Comparison of ENCODE assay signal across 33 cellular contexts in the genomic region with DNA sequence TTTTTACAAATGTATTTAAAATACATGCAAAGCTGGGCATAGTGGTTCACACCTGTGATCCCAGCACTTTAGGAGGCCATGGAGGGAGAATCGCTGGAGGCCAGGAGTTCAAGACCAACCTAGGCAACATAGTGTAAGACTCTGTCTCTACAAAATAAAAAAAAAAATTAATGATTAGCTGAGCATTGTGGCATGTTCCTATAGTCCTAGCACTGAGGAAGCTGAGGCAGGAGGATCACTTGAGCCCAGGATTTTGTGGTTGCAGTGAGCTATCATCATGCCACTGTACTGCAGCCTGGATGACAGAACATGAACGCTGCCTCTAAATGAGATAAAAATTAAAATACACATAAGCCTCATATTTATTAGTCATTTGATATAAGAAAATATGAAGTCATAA.
A peak's percentile ranks its signal among the peaks of the same experiment; 100 is the strongest.
DNase-seq lines count a peak whose midpoint lies in the region; ATAC-seq, FAIRE-seq and TF ChIP-seq lines count a peak whose summit lies in the region.
"Had no signal": no experiment of that assay in that cellular context is flagged by ENCODE, and none has a peak within 500 bp of the region (broad histone marks: within the 10 kb centered on the region; RNA-seq: fewer than 3 reads in every experiment).

No MANE protein-coding gene starts in this region.

- peak overlapping the region; percentile 84 for H3K27ac Mint-ChIP-seq in HFFc6
- H3K27ac Mint-ChIP-seq in stimulated activated naive B cell treated with anti-CD40 and anti-IgM and Interleukin-4, amounts not matched to agents 10 μg/mL and 1 μg/mL and 100 μg/mL, for 72 hours, result no peak overlapping the region
- H3K27ac Mint-ChIP-seq: progenitor cell of endocrine pancreas; T-helper 2 cell treated with Interferon-gamma antibody and Interleukin-4, amounts not matched to agents 5 μg/mL and 100 μg/mL, for 36 hours had no signal

- no peak overlapping the region for H3K4me3 ChIP-seq in A549
- H3K4me3 ChIP-seq in mesodermal cell (ENCODE audit: extremely low read depth, insufficient read depth, low read length, poor library complexity, severe bottlenecking), result no peak overlapping the region
- H3K4me3 ChIP-seq: BLaER1, body of pancreas, thoracic aorta, uterus had no signal

- POLR2A ChIA-PET in A549 (lab: Yijun Ruan, JAX), result interaction anchor here (0.9 kb wide), 1 partner anchor 9 kb away, joined by 3 read pairs; no protein-coding TSS in a partner anchor

- no peak for DNase-seq in A549 (ENCODE audit: low read depth in 1 of 2, low spot score in 1 of 2)
- DNase-seq in HFFc6, result no peak
- DNase-seq in UCSD-AML1 (lab: John Stamatoyannopoulos, UW; ENCODE audit: unreplicated experiment), result no peak
- DNase-seq in stimulated activated naive B cell treated with anti-CD40 and anti-IgM and Interleukin-4, amounts not matched to agents 10 μg/mL and 1 μg/mL and 100 μg/mL, for 72 hours, result no peak
- DNase-seq in activated T-cell treated with anti-CD3 and anti-CD28 coated beads, Interleukin-2, amount 50 U/mL, for 48 hours, result no peak
- DNase-seq: activated CD4-positive, alpha-beta T cell treated with anti-CD3 and anti-CD28 coated beads for 4 hours; activated gamma-delta T cell treated with Interleukin-2 at 50 U/mL for 16 hours; activated T-cell treated with anti-CD3 and anti-CD28 coated beads, Interleukin-2, amount 50 U/mL, for 1 hour; body of pancreas; COR-L47; effector CD4-positive, alpha-beta T cell; erythroblast; mesendoderm; MM.1S; NCI-H1417; NCI-H2029 treated with DMSO at 0.1 percent for 48 hours; NCI-H345; NCI-H774; stimulated activated CD4-positive, alpha-beta T cell treated with anti-CD3 and anti-CD28 coated beads, Interleukin-15, amount 100 ng/mL, for 24 hours; stimulated activated naive CD4-positive, alpha-beta T cell treated with Interleukin-2 at 50 U/mL for 16 hours; uterus had no signal

- H3K27me3 Mint-ChIP-seq in HFFc6 (ENCODE audit: insufficient read depth), result no peaks in the 10 kb centered on the region
- no peaks in the 10 kb centered on the region for H3K27me3 Mint-ChIP-seq in stimulated activated naive B cell treated with anti-CD40 and anti-IgM and Interleukin-4, amounts not matched to agents 10 μg/mL and 1 μg/mL and 100 μg/mL, for 72 hours
- H3K27me3 Mint-ChIP-seq: progenitor cell of endocrine pancreas had no signal

- H3K4me3 Mint-ChIP-seq in HFFc6, result peak overlapping the region; percentile 62; the same call in 1 of the 2 replicates
- H3K4me3 Mint-ChIP-seq in stimulated activated naive B cell treated with anti-CD40 and anti-IgM and Interleukin-4, amounts not matched to agents 10 μg/mL and 1 μg/mL and 100 μg/mL, for 72 hours, result no peak overlapping the region
- H3K4me3 Mint-ChIP-seq: T-helper 2 cell treated with Interferon-gamma antibody and Interleukin-4, amounts not matched to agents 5 μg/mL and 100 μg/mL, for 36 hours had no signal

- H3K4me1 ChIP-seq in A549, result peaks cover 27% of the 10 kb centered on the region
- peaks cover 42% of the 10 kb centered on the region for H3K4me1 ChIP-seq in mesodermal cell (ENCODE audit: control insufficient read depth, insufficient read depth, low read length, poor library complexity, severe bottlenecking)
- H3K4me1 ChIP-seq: uterus had no signal

- H3K27ac ChIP-seq in A549 (peak overlapping the region in 1 of 2 experiments; percentile 6; a peak in 1 of 6 replicates), cingulate gyrus (ENCODE audit: low read depth, low read length) (peak overlapping the region; percentile 84), mesodermal cell (ENCODE audit: low read depth, low read length, severe bottlenecking) (peak overlapping the region; percentile 57)
- H3K27ac ChIP-seq: BLaER1, body of pancreas, KMS-11, RWPE1, thoracic aorta, uterus had no signal

- ATAC-seq in A549 (no peak), HG03469 (IDR thresholded peaks at IDR 0.05; ENCODE audit: unreplicated experiment) (no peak)
- no peak for ATAC-seq in stimulated activated naive B cell treated with anti-CD40 and anti-IgM and Interleukin-4, amounts not matched to agents 10 μg/mL and 1 μg/mL and 100 μg/mL, for 72 hours (replicated peaks)
- ATAC-seq: body of pancreas, left lobe of liver, sciatic nerve had no signal

- no peaks in the 10 kb centered on the region for H3K9me3 Mint-ChIP-seq in HFFc6
- H3K9me3 Mint-ChIP-seq in stimulated activated naive B cell treated with anti-CD40 and anti-IgM and Interleukin-4, amounts not matched to agents 10 μg/mL and 1 μg/mL and 100 μg/mL, for 72 hours, result no peaks in the 10 kb centered on the region
- H3K9me3 Mint-ChIP-seq: T-helper 2 cell treated with Interferon-gamma antibody and Interleukin-4, amounts not matched to agents 5 μg/mL and 100 μg/mL, for 36 hours had no signal

- peaks cover 17% of the 10 kb centered on the region for H3K36me3 Mint-ChIP-seq in HFFc6 (ENCODE audit: low read depth)
- H3K36me3 Mint-ChIP-seq in stimulated activated naive B cell treated with anti-CD40 and anti-IgM and Interleukin-4, amounts not matched to agents 10 μg/mL and 1 μg/mL and 100 μg/mL, for 72 hours, result peaks cover 6 to 9% of the 10 kb centered on the region in 2 donors

- TF ChIP-seq POLR2A in A549 (IDR thresholded peaks at IDR 0.05; ENCODE audit: low read length), result no peak

- peaks cover 80% of the 10 kb centered on the region for H3K4me1 Mint-ChIP-seq in HFFc6 (ENCODE audit: low read depth)
- H3K4me1 Mint-ChIP-seq in stimulated activated naive B cell treated with anti-CD40 and anti-IgM and Interleukin-4, amounts not matched to agents 10 μg/mL and 1 μg/mL and 100 μg/mL, for 72 hours, result peaks cover 16 to 33% of the 10 kb centered on the region in 2 donors

- peak overlapping the region; percentile 32 for H3K4me2 ChIP-seq in A549
- H3K4me2 ChIP-seq: BLaER1, KMS-11 had no signal

- 82% methylated on average over 2 of the region's 2 CpGs for WGBS in A549 (ENCODE audit: missing lambda C conversion rate)
- no CpG with 5 or more reads among the region's 2 CpGs for WGBS in mesodermal cell (ENCODE audit: insufficient coverage in 2 of 2), 2 experiments

- no peak for TF ChIP-seq EP300 in A549 (IDR thresholded peaks at IDR 0.05)

- no peak for TF ChIP-seq RAD21 in A549 (conservative IDR thresholded peaks at IDR 0.05 in 1 of 2, IDR thresholded peaks at IDR 0.05 in 1 of 2)

- CTCF ChIA-PET in A549 (lab: Yijun Ruan, JAX), result interaction anchor here (0.6 to 0.9 kb wide), 2 partner anchors 59 to 85 kb away, joined by 3 to 4 read pairs; no protein-coding TSS in a partner anchor

- peaks cover 8% of the 10 kb centered on the region for H3K36me3 ChIP-seq in mesodermal cell (ENCODE audit: control insufficient read depth, insufficient read depth, low read length)
- H3K36me3 ChIP-seq: thoracic aorta, uterus had no signal

- no peak for TF ChIP-seq CTCF in A549 (IDR thresholded peaks at IDR 0.05)
- TF ChIP-seq CTCF in HFFc6 (IDR thresholded peaks at IDR 0.05), result no peak

- H3K9me3 ChIP-seq in A549 (no peaks in the 10 kb centered on the region), mesodermal cell (ENCODE audit: control insufficient read depth, low read length) (no peaks in the 10 kb centered on the region)
- H3K9me3 ChIP-seq: BLaER1, body of pancreas, thoracic aorta, uterus had no signal

- no peak for FAIRE-seq in A549 (lab: Jason Lieb, UNC)
- FAIRE-seq: A204.1 had no signal

TF ChIP-seq in A549, 52 proteins besides CTCF, POLR2A, EP300 and RAD21 (continues in another document):
- no peak for TF ChIP-seq HDAC2 (IDR thresholded peaks at IDR 0.05)
- TF ChIP-seq HES2 (IDR thresholded peaks at IDR 0.05), result no peak
- no peak for TF ChIP-seq ZNF302 (CRISPR knock-in tag; IDR thresholded peaks at IDR 0.05)
- TF ChIP-seq FOSL2 (IDR thresholded peaks at IDR 0.05), result no peak
- TF ChIP-seq FOSL2 (CRISPR knock-in tag; IDR thresholded peaks at IDR 0.05), result no peak
- TF ChIP-seq CBX2 (IDR thresholded peaks at IDR 0.05; ENCODE audit: borderline replicate concordance, low read depth), result no peak
- TF ChIP-seq, protein P1, sequence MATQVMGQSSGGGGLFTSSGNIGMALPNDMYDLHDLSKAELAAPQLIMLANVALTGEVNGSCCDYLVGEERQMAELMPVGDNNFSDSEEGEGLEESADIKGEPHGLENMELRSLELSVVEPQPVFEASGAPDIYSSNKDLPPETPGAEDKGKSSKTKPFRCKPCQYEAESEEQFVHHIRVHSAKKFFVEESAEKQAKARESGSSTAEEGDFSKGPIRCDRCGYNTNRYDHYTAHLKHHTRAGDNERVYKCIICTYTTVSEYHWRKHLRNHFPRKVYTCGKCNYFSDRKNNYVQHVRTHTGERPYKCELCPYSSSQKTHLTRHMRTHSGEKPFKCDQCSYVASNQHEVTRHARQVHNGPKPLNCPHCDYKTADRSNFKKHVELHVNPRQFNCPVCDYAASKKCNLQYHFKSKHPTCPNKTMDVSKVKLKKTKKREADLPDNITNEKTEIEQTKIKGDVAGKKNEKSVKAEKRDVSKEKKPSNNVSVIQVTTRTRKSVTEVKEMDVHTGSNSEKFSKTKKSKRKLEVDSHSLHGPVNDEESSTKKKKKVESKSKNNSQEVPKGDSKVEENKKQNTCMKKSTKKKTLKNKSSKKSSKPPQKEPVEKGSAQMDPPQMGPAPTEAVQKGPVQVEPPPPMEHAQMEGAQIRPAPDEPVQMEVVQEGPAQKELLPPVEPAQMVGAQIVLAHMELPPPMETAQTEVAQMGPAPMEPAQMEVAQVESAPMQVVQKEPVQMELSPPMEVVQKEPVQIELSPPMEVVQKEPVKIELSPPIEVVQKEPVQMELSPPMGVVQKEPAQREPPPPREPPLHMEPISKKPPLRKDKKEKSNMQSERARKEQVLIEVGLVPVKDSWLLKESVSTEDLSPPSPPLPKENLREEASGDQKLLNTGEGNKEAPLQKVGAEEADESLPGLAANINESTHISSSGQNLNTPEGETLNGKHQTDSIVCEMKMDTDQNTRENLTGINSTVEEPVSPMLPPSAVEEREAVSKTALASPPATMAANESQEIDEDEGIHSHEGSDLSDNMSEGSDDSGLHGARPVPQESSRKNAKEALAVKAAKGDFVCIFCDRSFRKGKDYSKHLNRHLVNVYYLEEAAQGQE (IDR thresholded peaks at IDR 0.05), result no peak
- no peak for TF ChIP-seq JUN (IDR thresholded peaks at IDR 0.05)
- TF ChIP-seq ATOH8 (CRISPR knock-in tag; IDR thresholded peaks at IDR 0.05; ENCODE audit: low read depth), result no peak
- no peak for TF ChIP-seq HOXA7 (CRISPR knock-in tag; IDR thresholded peaks at IDR 0.05)
